In genomic region chr14:99075061-99075460, GRCh38 we compare ENCODE assay signal across 24 cellular contexts.
DNase-seq lines count a peak whose midpoint lies in the region; TF ChIP-seq lines count a peak whose summit lies in the region.
"Had no signal": no experiment of that assay in that cellular context is flagged by ENCODE, and none has a peak within 500 bp of the region (broad histone marks: within the 10 kb centered on the region; RNA-seq: fewer than 3 reads in every experiment).

No MANE protein-coding gene starts in this region.

- H3K9me3 ChIP-seq in neural progenitor cell (ENCODE audit: low read depth) = no peaks in the 10 kb centered on the region
- H3K9me3 ChIP-seq in transverse colon = no peaks in the 10 kb centered on the region
- H3K9me3 ChIP-seq: mucosa of descending colon, right lobe of liver had no signal

- no peaks in the 10 kb centered on the region for H3K4me1 Mint-ChIP-seq in neural progenitor cell
- H3K4me1 Mint-ChIP-seq: activated B cell treated with CpG ODN at 0.5 μM for 24 hours had no signal

- TF ChIP-seq CTCF in neural progenitor cell (IDR thresholded peaks at IDR 0.05) (no peak), transverse colon (IDR thresholded peaks at IDR 0.05) (no peak)

- no peak overlapping the region for H3K4me2 ChIP-seq in neural progenitor cell

- DNase-seq in CD1c-positive myeloid dendritic cell (ENCODE audit: extremely low spot score) (peak; percentile 23), MV-4-11 (lab: John Stamatoyannopoulos, UW) (peak; percentile 93), SKM-1 treated with dmso at 0.1 percent for 144 hours (lab: John Stamatoyannopoulos, UW; ENCODE audit: unreplicated experiment) (peak; percentile 54), neural progenitor cell (ENCODE audit: low spot score) (no peak), HUDEP-2 (lab: John Stamatoyannopoulos, UW; ENCODE audit: unreplicated experiment in 76 of 76) (no peak), transverse colon (no peak)
- DNase-seq in activated effector memory CD4-positive, alpha-beta T cell treated with Interleukin-2 at 50 U/mL for 16 hours = no peak
- DNase-seq: activated B cell treated with CpG ODN at 0.5 μM for 24 hours; activated CD4-positive, alpha-beta T cell treated with anti-CD3 and anti-CD28 coated beads, Interleukin-2, amount 50 U/mL, for 4 hours; activated CD8-positive, alpha-beta memory T cell treated with anti-CD3 and anti-CD28 coated beads, Interleukin-2, amount 50 U/mL, for 48 hours; CD8-positive, alpha-beta memory T cell; DMS153; left ventricle myocardium superior; mucosa of descending colon; NCI-H1105 treated with DMSO at 0.1 percent for 48 hours; NCI-H2029 treated with DMSO at 0.1 percent for 48 hours; NCI-H446 treated with DMSO at 0.1 percent for 48 hours; stimulated activated naive CD8-positive, alpha-beta T cell treated with anti-CD3 and anti-CD28 coated beads, Interleukin-15, Interleukin-2, amounts not matched to agents 100 U/mL and 50 U/mL, for 24 hours; T1000 had no signal

- 78 to 80% methylated on average over 4 to 11 of the region's 11 CpGs for WGBS in transverse colon (ENCODE audit: low coverage in 1 of 2), 2 donors

- H3F3A ChIP-seq in neural progenitor cell (ENCODE audit: low read depth) = no peaks in the 10 kb centered on the region

- H3K4me3 ChIP-seq in neural progenitor cell (no peak overlapping the region), transverse colon (no peak overlapping the region)
- H3K4me3 ChIP-seq: coronary artery, mucosa of descending colon, right lobe of liver, thoracic aorta had no signal

- no peak overlapping the region for H3K9ac ChIP-seq in neural progenitor cell

- intact Hi-C loops in transverse colon (cut with DNase I; ENCODE audit: low total_unique reads) = no loop called here

- peaks cover 6% of the 10 kb centered on the region for H3K9me3 Mint-ChIP-seq in neural progenitor cell
- H3K9me3 Mint-ChIP-seq: activated T-helper 17 cell treated with anti-CD3 and anti-CD28 coated beads, Interleukin-2, amount 50 U/mL, for 72 hours; CD8-positive, alpha-beta memory T cell had no signal

- no peaks in the 10 kb centered on the region for H3K36me3 Mint-ChIP-seq in neural progenitor cell

- H3K27me3 Mint-ChIP-seq in neural progenitor cell (ENCODE audit: insufficient read depth, low read depth) = peaks cover 3% of the 10 kb centered on the region
- H3K27me3 Mint-ChIP-seq: activated B cell treated with CpG ODN at 0.5 μM for 24 hours; activated T-helper 17 cell treated with anti-CD3 and anti-CD28 coated beads, Interleukin-2, amount 50 U/mL, for 72 hours had no signal

- in situ Hi-C loops in transverse colon (cut with MboI; ENCODE audit: low pct_ligation_motif_present in 1 of 4, low pct_unique_long_range_greater_than_20kb in 1 of 4, low sequenced_read_pairs in 3 of 4) = no loop called here

- H2AFZ ChIP-seq in neural progenitor cell (replicated peaks) = no peak overlapping the region

- H3K27me3 ChIP-seq in neural progenitor cell = no peaks in the 10 kb centered on the region
- no peaks in the 10 kb centered on the region for H3K27me3 ChIP-seq in transverse colon
- H3K27me3 ChIP-seq: right lobe of liver had no signal

- H3K36me3 ChIP-seq in neural progenitor cell (no peaks in the 10 kb centered on the region), transverse colon (no peaks in the 10 kb centered on the region)
- H3K36me3 ChIP-seq: right lobe of liver, thoracic aorta had no signal

- no peak for TF ChIP-seq POLR2A in transverse colon (IDR thresholded peaks at IDR 0.05)

- H3K27ac ChIP-seq in neural progenitor cell (no peak overlapping the region), transverse colon (no peak overlapping the region)
- H3K27ac ChIP-seq: coronary artery, right lobe of liver, thoracic aorta had no signal

- TF ChIP-seq EP300 in transverse colon (IDR thresholded peaks at IDR 0.05; ENCODE audit: low read depth) = no peak

- no peaks in the 10 kb centered on the region for H3K79me2 ChIP-seq in neural progenitor cell (ENCODE audit: low read depth)

- H3K4me1 ChIP-seq in neural progenitor cell (no peaks in the 10 kb centered on the region), transverse colon (no peaks in the 10 kb centered on the region)
- H3K4me1 ChIP-seq: right lobe of liver had no signal

- peak overlapping the region; percentile 12 for H3K27ac Mint-ChIP-seq in neural progenitor cell
- H3K27ac Mint-ChIP-seq: activated B cell treated with CpG ODN at 0.5 μM for 24 hours; activated naive CD4-positive, alpha-beta T cell treated with anti-CD3 and anti-CD28 coated beads, Interleukin-2, amount 50 U/mL, for 72 hours; activated T-helper 17 cell treated with anti-CD3 and anti-CD28 coated beads, Interleukin-2, amount 50 U/mL, for 72 hours; CD8-positive, alpha-beta memory T cell had no signal

- H3K4me3 Mint-ChIP-seq in neural progenitor cell = no peak overlapping the region
- H3K4me3 Mint-ChIP-seq: activated B cell treated with CpG ODN at 0.5 μM for 24 hours; activated T-helper 17 cell treated with anti-CD3 and anti-CD28 coated beads, Interleukin-2, amount 50 U/mL, for 72 hours; CD8-positive, alpha-beta memory T cell had no signal

- H4K20me1 ChIP-seq in neural progenitor cell (ENCODE audit: low read depth) = no peaks in the 10 kb centered on the region

Comparison
In these comparisons a context has a peak if more than half of its experiments do, and no peak if none do; other contexts are left out.
1. DNase-seq: peak in CD1c-positive myeloid dendritic cell (single experiment), MV-4-11 (single experiment) and SKM-1 treated with dmso at 0.1 percent for 144 hours (single experiment); none in neural progenitor cell (single experiment), HUDEP-2 (0 of 76), activated effector memory CD4-positive, alpha-beta T cell treated with Interleukin-2 at 50 U/mL for 16 hours (single experiment) and transverse colon (single experiment).